Comparison of ENCODE assay signal across 8 cellular contexts in genomic region chr1:211830055-211830329, GRCh38. TPM values are rescaled to one million over a fixed set of nuclear protein-coding genes. Genes with fewer than 3 reads are reported as not detected.
DNase-seq lines count a peak whose midpoint lies in the region; ATAC-seq lines count a peak whose summit lies in the region.

No MANE protein-coding gene starts in this region.

- H3K9ac ChIP-seq in HUES6 (ENCODE audit: low read length) (peak overlapping the region; percentile 65), adipocyte (ENCODE audit: low read length) (peak overlapping the region; percentile 86)

- DNase-seq in cardiac septum (ENCODE audit: low spot score) (peak; percentile 74), Right ventricle myocardium inferior (ENCODE audit: missing footprints) (no peak), adipocyte (ENCODE audit: low read depth) (peak; percentile 63), kidney tubule cell (ENCODE audit: low spot score) (peak; percentile 19), SK-N-DZ (ENCODE audit: low spot score) (no peak)
- DNase-seq in stimulated activated naive CD8-positive, alpha-beta T cell treated with anti-CD3 and anti-CD28 coated beads, Interleukin-15, Interleukin-2, amounts not matched to agents 100 U/mL and 50 U/mL, for 24 hours, result peak; percentile 48

- no peaks in the 10 kb centered on the region for H3K9me3 ChIP-seq in HUES6 (ENCODE audit: control insufficient read depth, insufficient read depth, low read depth, low read length)
- no peaks in the 10 kb centered on the region for H3K9me3 ChIP-seq in adipocyte (ENCODE audit: control insufficient read depth, low read length)

- ATAC-seq in Right ventricle myocardium inferior (no peak), GM18867 (IDR thresholded peaks at IDR 0.05; ENCODE audit: unreplicated experiment) (no peak)
- no peak for ATAC-seq in stimulated activated naive CD8-positive, alpha-beta T cell treated with anti-CD3 and anti-CD28 coated beads, Interleukin-15, Interleukin-2, amounts not matched to agents 100 U/mL and 50 U/mL, for 24 hours

- no peak overlapping the region for H3K27ac ChIP-seq in HUES6 (ENCODE audit: low read depth, low read length)

- H3K4me1 ChIP-seq in HUES6 (ENCODE audit: control insufficient read depth, insufficient read depth, low read length) (peaks cover 6% of the 10 kb centered on the region; the same call in 1 of the 2 replicates), adipocyte (ENCODE audit: control insufficient read depth, insufficient read depth, low read length) (peaks cover 11% of the 10 kb centered on the region)

- H3K36me3 ChIP-seq in HUES6 (ENCODE audit: control insufficient read depth, insufficient read depth, low read length) (no peaks in the 10 kb centered on the region), adipocyte (ENCODE audit: control insufficient read depth, insufficient read depth, low read length, severe bottlenecking) (no peaks in the 10 kb centered on the region)

- intact Hi-C loops in cardiac septum (cut with DNase I) (loop anchor here (5.0 to 10.0 kb wide), 2 partner anchors 153 to 625 kb away; partner anchors contain the start of gene NEK2), Right ventricle myocardium inferior (cut with DNase I) (loop anchor here (1.0 to 5.0 kb wide), 2 partner anchors 132 to 148 kb away; no protein-coding TSS in a partner anchor)

- H3K27me3 ChIP-seq in HUES6 (ENCODE audit: control insufficient read depth, insufficient read depth, low read length) (peaks cover 13% of the 10 kb centered on the region), adipocyte (replicated peaks; ENCODE audit: control insufficient read depth, insufficient read depth, low read length) (no peaks in the 10 kb centered on the region)

- peak overlapping the region; percentile 70 for H3K4me3 ChIP-seq in HUES6 (ENCODE audit: low read depth, low read length)
- peak overlapping the region; percentile 84 for H3K4me3 ChIP-seq in adipocyte (ENCODE audit: low read length)

RNA-seq across cellular contexts. Expression of gene LPGAT1, which starts 0.6 kb away (rescaled TPM):
- 43.4 TPM for total RNA-seq in cardiac septum
- total RNA-seq in Right ventricle myocardium inferior, result 22.2 TPM
- polyA plus RNA-seq in SK-N-DZ (2014; cell fraction: cytosol; rRNA removed), result 35.7 and 37.5 TPM in 2 replicates
- 12.5 and 12.8 TPM in 2 replicates for polyA plus RNA-seq in SK-N-DZ (2014; cell fraction: nucleus; rRNA removed)

Comparison
In these comparisons a context has a peak if more than half of its experiments do, and no peak if none do; other contexts are left out.
1. DNase-seq: peak in cardiac septum (single experiment), adipocyte (single experiment), kidney tubule cell (single experiment) and stimulated activated naive CD8-positive, alpha-beta T cell treated with anti-CD3 and anti-CD28 coated beads, Interleukin-15, Interleukin-2, amounts not matched to agents 100 U/mL and 50 U/mL, for 24 hours (single experiment); none in Right ventricle myocardium inferior (single experiment) and SK-N-DZ (single experiment).